In genomic region chr17:11330871-11331270, GRCh38 we compare ENCODE assay signal across 17 cellular contexts.
DNase-seq lines count a peak whose midpoint lies in the region; ATAC-seq and TF ChIP-seq lines count a peak whose summit lies in the region.
"Had no signal": no experiment of that assay in that cellular context is flagged by ENCODE, and none has a peak within 500 bp of the region (broad histone marks: within the 10 kb centered on the region; RNA-seq: fewer than 3 reads in every experiment).

No MANE protein-coding gene starts in this region.

- no peak overlapping the region for H3K27ac ChIP-seq in breast epithelium
- H3K27ac ChIP-seq: colonic mucosa, transverse colon had no signal

- no peak for TF ChIP-seq POLR2A in breast epithelium (IDR thresholded peaks at IDR 0.05)

- no peaks in the 10 kb centered on the region for H3K4me1 ChIP-seq in breast epithelium
- H3K4me1 ChIP-seq: colonic mucosa, transverse colon had no signal

- no peaks in the 10 kb centered on the region for H3K9me3 ChIP-seq in breast epithelium
- H3K9me3 ChIP-seq: colonic mucosa, transverse colon had no signal

- no peaks in the 10 kb centered on the region for H3K36me3 ChIP-seq in breast epithelium
- H3K36me3 ChIP-seq: colonic mucosa, transverse colon had no signal

- H3K4me3 ChIP-seq in breast epithelium: no peak overlapping the region
- H3K4me3 ChIP-seq: colonic mucosa, transverse colon had no signal

- DNase-seq in NCI-H82 (lab: John Stamatoyannopoulos, UW) (peak; percentile 95), ecto neural progenitor cell (ENCODE audit: low spot score) (peak; percentile 74), iris pigment epithelial cell (ENCODE audit: low read depth) (peak; percentile 29), smooth muscle cell of the brain vasculature (ENCODE audit: low read depth, low spot score) (peak; percentile 57), breast epithelium (ENCODE audit: low spot score in 2 of 2) (no peak), cerebellum (ENCODE audit: low spot score) (no peak)
- DNase-seq: activated CD4-positive, CD25-positive, alpha-beta regulatory T cell treated with anti-CD3 and anti-CD28 coated beads, Interleukin-2, amount 50 U/mL, for 72 hours; activated CD8-positive, alpha-beta memory T cell treated with anti-CD3 and anti-CD28 coated beads, Interleukin-2, amount 50 U/mL, for 48 hours; CD4-positive, alpha-beta T cell; colonic mucosa; Kasumi-1; NCI-H1694; NCI-H526; transverse colon had no signal

- intact Hi-C loops in breast epithelium (cut with DNase I; ENCODE audit: low total_unique reads): no loop called here

- no peak for TF ChIP-seq CTCF in breast epithelium (IDR thresholded peaks at IDR 0.05)

- no peak for ATAC-seq in GM21619 (IDR thresholded peaks at IDR 0.05; ENCODE audit: unreplicated experiment)
- ATAC-seq: activated naive CD4-positive, alpha-beta T cell treated with anti-CD3 and anti-CD28 coated beads, Interleukin-2, amount 50 U/mL, for 72 hours; Panc1 had no signal

- H3K27me3 ChIP-seq in breast epithelium: no peaks in the 10 kb centered on the region
- H3K27me3 ChIP-seq: colonic mucosa, transverse colon had no signal

Comparison
In these comparisons a context has a peak if more than half of its experiments do, and no peak if none do; other contexts are left out.
1. DNase-seq: peak in NCI-H82 (single experiment), ecto neural progenitor cell (single experiment), iris pigment epithelial cell (single experiment) and smooth muscle cell of the brain vasculature (single experiment); none in breast epithelium (0 of 2) and cerebellum (single experiment).